9 cellular contexts compared by ENCODE assay signal in genomic region chr7:2679135-2680127, GRCh38. TPM values are rescaled to one million over a fixed set of nuclear protein-coding genes. Genes with fewer than 3 reads are reported as not detected.
A peak's percentile ranks its signal among the peaks of the same experiment; 100 is the strongest.
DNase-seq lines count a peak whose midpoint lies in the region; ATAC-seq, FAIRE-seq and TF ChIP-seq lines count a peak whose summit lies in the region.
"Not testable (repeated sequence)": the region's sequence is repeated elsewhere in the genome, so short reads cannot be mapped to it uniquely, and the experiment has no call there.
"Had no signal": no experiment of that assay in that cellular context is flagged by ENCODE, and none has a peak within 500 bp of the region (broad histone marks: within the 10 kb centered on the region; RNA-seq: fewer than 3 reads in every experiment).

No MANE protein-coding gene starts in this region.

- not testable (repeated sequence) for H3K79me2 ChIP-seq in PC-3 (ENCODE audit: low read length)

- not testable (repeated sequence) for H3K27me3 ChIP-seq in PC-3 (ENCODE audit: low read length); dorsolateral prefrontal cortex; pancreas

- H4K20me1 ChIP-seq in PC-3 (ENCODE audit: low read length) = not testable (repeated sequence)

- TF ChIP-seq CTCF in PC-3 (conservative IDR thresholded peaks at IDR 0.05; ENCODE audit: low read depth, low read length); dorsolateral prefrontal cortex (IDR thresholded peaks at IDR 0.05 in 54 of 56, conservative IDR thresholded peaks at IDR 0.05 in 2 of 56; ENCODE audit: low read depth in 1 of 56, partially characterized antibody in 56 of 56); pancreas (IDR thresholded peaks at IDR 0.05): not testable (repeated sequence)

- H3K9me3 Mint-ChIP-seq in activated naive CD4-positive, alpha-beta T cell treated with anti-CD3 and anti-CD28 coated beads, Interleukin-2, amount 50 U/mL, for 24 hours = not testable (repeated sequence)

- not testable (repeated sequence) for H3K27me3 Mint-ChIP-seq in activated naive CD4-positive, alpha-beta T cell treated with anti-CD3 and anti-CD28 coated beads, Interleukin-2, amount 50 U/mL, for 24 hours

- not testable (repeated sequence) for TF ChIP-seq RAD21 in Ishikawa (IDR thresholded peaks at IDR 0.05; ENCODE audit: low read depth)

- H3K27ac Mint-ChIP-seq in activated naive CD4-positive, alpha-beta T cell treated with anti-CD3 and anti-CD28 coated beads, Interleukin-2, amount 50 U/mL, for 24 hours = peak overlapping the region; percentile 77

- POLR2A ChIA-PET in PC-3 (lab: Charles Lee; ENCODE audit: unreplicated experiment) = not testable (repeated sequence)

- H3K4me3 Mint-ChIP-seq in activated naive CD4-positive, alpha-beta T cell treated with anti-CD3 and anti-CD28 coated beads, Interleukin-2, amount 50 U/mL, for 24 hours = not testable (repeated sequence)

- not testable (repeated sequence) for H3K4me3 ChIP-seq in PC-3 (ENCODE audit: low read length); pancreas
- peak overlapping the region in 50 of 59 donors; percentile 10 to 57 (median 40) for H3K4me3 ChIP-seq in dorsolateral prefrontal cortex

- ATAC-seq in PC-3 = peak; percentile 3; the same call in 1 of the 2 replicates
- peak; percentile 68 for ATAC-seq in left lobe of liver
- ATAC-seq in pancreas = peak; percentile 12 to 66 (median 32)

- not testable (repeated sequence) for H2AFZ ChIP-seq in PC-3 (ENCODE audit: low read length)

- H3K4me1 Mint-ChIP-seq in activated naive CD4-positive, alpha-beta T cell treated with anti-CD3 and anti-CD28 coated beads, Interleukin-2, amount 50 U/mL, for 24 hours = not testable (repeated sequence)

- FAIRE-seq in pancreas (lab: Jason Lieb, UNC) = not testable (repeated sequence)

- DNase-seq in DMS 273 (lab: John Stamatoyannopoulos, UW; ENCODE audit: unreplicated experiment) = peak; percentile 69
- DNase-seq in PC-3; dorsolateral prefrontal cortex; left lobe of liver (ENCODE audit: low spot score); pancreas: not testable (repeated sequence)

- not testable (repeated sequence) for H3K27ac ChIP-seq in PC-3 (ENCODE audit: low read length); pancreas
- peak overlapping the region in 8 of 59 donors; percentile 5 to 95 (median 43) for H3K27ac ChIP-seq in dorsolateral prefrontal cortex

- not testable (repeated sequence) for H3K36me3 Mint-ChIP-seq in activated naive CD4-positive, alpha-beta T cell treated with anti-CD3 and anti-CD28 coated beads, Interleukin-2, amount 50 U/mL, for 24 hours

- H3K9ac ChIP-seq in PC-3 (ENCODE audit: low read length) = not testable (repeated sequence)

- not testable (repeated sequence) for H3K4me1 ChIP-seq in PC-3 (ENCODE audit: insufficient read depth, low read length); pancreas

- peak overlapping the region; percentile 39 for H3K4me2 ChIP-seq in PC-3 (ENCODE audit: low read length)

- CTCF ChIA-PET in PC-3 (lab: Charles Lee) = not testable (repeated sequence)

- WGBS in pancreas, 2 donors = 47 to 57% methylated on average over 55 to 64 of the region's 64 CpGs

- not testable (repeated sequence) for H3K9me3 ChIP-seq in PC-3 (ENCODE audit: low read length); pancreas

- not testable (repeated sequence) for TF ChIP-seq EP300 in Ishikawa (IDR thresholded peaks at IDR 0.05; ENCODE audit: borderline replicate concordance)

- not testable (repeated sequence) for BruUV-seq in PC-3 (replicated peaks; lab: Mats Ljungman, UMichigan)

- H3K9me2 ChIP-seq in PC-3 (replicated peaks; ENCODE audit: low read length) = not testable (repeated sequence)

- H3F3A ChIP-seq in PC-3 (ENCODE audit: low read length, unreplicated experiment) = not testable (repeated sequence)

- intact Hi-C loops in PC-3 (cut with micrococcal nuclease) = loop anchor here (5.0 kb wide), 2 partner anchors 122 to 202 kb away; partner anchors contain the start of genes BRAT1, GRIFIN and IQCE
- intact Hi-C loops in dorsolateral prefrontal cortex (cut with DNase I) = loop anchor here (2.0 to 10.0 kb wide), 5 partner anchors 29 to 227 kb away; partner anchors contain the start of gene GNA12 (in 1 of the 2)
- intact Hi-C loops in pancreas (cut with DNase I) = loop anchor here in 2 of 3 donors (10.0 kb wide), 2 partner anchors 205 to 225 kb away; partner anchors contain the start of gene GRIFIN (in 1 of the 2)

- H3K36me3 ChIP-seq in PC-3 (ENCODE audit: low read depth, low read length); pancreas: not testable (repeated sequence)

TF ChIP-seq in Ishikawa, 13 proteins besides CTCF, POLR2A, EP300 and RAD21:
- peak; percentile 69 for TF ChIP-seq MAX (IDR thresholded peaks at IDR 0.05)
TF ChIP-seq in Ishikawa: peak in this region for 1; not testable (repeated sequence) for 12.

RNA-seq across cellular contexts. Expression of gene AMZ1, which starts 8.6 kb away (rescaled TPM):
- total RNA-seq in PC-3 (2014; rRNA removed) = 0.75 TPM in 1 of 2 replicates, not detected in the other
- 10 to 100 TPM in 74 of 120 experiments, 1 to 10 TPM in 46; 6.1 to 23.5 (median 11.7) TPM for total RNA-seq in dorsolateral prefrontal cortex
- 0.83 TPM for total RNA-seq in left lobe of liver
- total RNA-seq in pancreas = under 1 TPM in 1 of 6 donors, not detected in 5; 0.19 TPM
- under 1 TPM; 0.04 to 0.05 TPM for polyA plus RNA-seq in pancreas
- total RNA-seq: hepatocyte, NCI-H460 had no signal

RNA-seq across cellular contexts. Expression of gene TTYH3, which starts 47.6 kb away (rescaled TPM):
- total RNA-seq in PC-3 (2014; rRNA removed) = 25.0 and 41.4 TPM in 2 replicates
- total RNA-seq in dorsolateral prefrontal cortex = 100 to 1,000 TPM in 10 of 120 experiments, 10 to 100 TPM in 110; 43.5 to 134 (median 75.1) TPM
- 15.5 TPM for total RNA-seq in left lobe of liver
- 10 to 100 TPM in 3 of 6 donors, 1 to 10 TPM in 3; 4.9 to 31.9 (median 8.4) TPM for total RNA-seq in pancreas
- 10 to 100 TPM in 1 of 2 donors, 1 to 10 TPM in 1; 6.7 to 10.5 TPM for polyA plus RNA-seq in pancreas

Comparison
In these comparisons a context has a peak if more than half of its experiments do, and no peak if none do; other contexts are left out.
1. ATAC-seq: peak in every context shown above with its lines; median percentile 68 in left lobe of liver; 32 in pancreas; 3 in PC-3.